Comparison of ENCODE assay signal across 16 cellular contexts in the genomic region with DNA sequence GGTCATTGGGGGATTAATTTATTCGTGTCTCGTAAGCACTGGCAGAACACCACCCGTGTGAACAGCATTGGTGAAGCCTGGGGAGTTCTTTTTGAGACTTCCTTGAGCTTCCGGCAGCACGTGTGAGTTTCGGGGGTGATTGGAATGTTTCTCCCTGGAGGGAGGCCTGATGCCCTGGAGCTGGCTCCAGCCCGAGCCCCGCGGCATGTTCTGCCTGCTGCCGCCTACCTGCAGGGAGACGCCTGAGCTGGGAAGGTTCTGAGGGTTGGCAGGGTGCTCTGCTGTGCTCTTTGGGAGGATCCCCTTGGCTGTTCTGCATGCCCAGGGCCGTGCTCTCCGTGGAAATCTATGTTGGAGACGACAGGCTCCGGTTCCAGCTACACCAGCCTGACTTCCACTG.
"Had no signal": no experiment of that assay in that cellular context is flagged by ENCODE, and none has a peak within 500 bp of the region (broad histone marks: within the 10 kb centered on the region; RNA-seq: fewer than 3 reads in every experiment).

No MANE protein-coding gene starts in this region.

- H3K27me3 ChIP-seq: hepatocyte, ovary, spleen had no signal

- DNase-seq: activated CD4-positive, CD25-positive, alpha-beta regulatory T cell treated with anti-CD3 and anti-CD28 coated beads, Interleukin-2, amount 50 U/mL, for 72 hours; activated naive CD4-positive, alpha-beta T cell; activated T-cell treated with anti-CD3 and anti-CD28 coated beads, Interleukin-2, amount 50 U/mL, for 4 hours; left cardiac atrium; lower lobe of right lung; naive thymus-derived CD8-positive, alpha-beta T cell; ovary; spleen; stimulated activated CD4-positive, alpha-beta T cell treated with anti-CD3 and anti-CD28 coated beads, Interleukin-4, amount 100 ng/mL, for 1 hour; stimulated activated naive CD4-positive, alpha-beta T cell treated with Interleukin-2 at 50 U/mL for 16 hours; SW 1271; T-helper 17 cell had no signal

- H3K4me3 ChIP-seq: hepatocyte, lower lobe of right lung, ovary, prostate gland, SK-N-MC, spleen, thoracic aorta had no signal

- H3K79me2 ChIP-seq: hepatocyte had no signal

- H3K27ac ChIP-seq: hepatocyte, lower lobe of right lung, ovary, prostate gland, SK-N-MC, spleen, thoracic aorta had no signal

- ATAC-seq: activated T-cell treated with anti-CD3 and anti-CD28 coated beads, Interleukin-2, amount 50 U/mL, for 4 hours; lower lobe of right lung; naive thymus-derived CD8-positive, alpha-beta T cell; T-helper 17 cell had no signal

- H3K36me3 ChIP-seq: lower lobe of right lung, ovary, prostate gland, spleen, thoracic aorta had no signal

- H3K4me1 ChIP-seq: lower lobe of right lung, prostate gland had no signal

- H3K9me3 ChIP-seq: lower lobe of right lung, ovary, prostate gland, thoracic aorta had no signal

- H3K4me2 ChIP-seq: hepatocyte had no signal
